9 cellular contexts compared by ENCODE assay signal in the genomic region with DNA sequence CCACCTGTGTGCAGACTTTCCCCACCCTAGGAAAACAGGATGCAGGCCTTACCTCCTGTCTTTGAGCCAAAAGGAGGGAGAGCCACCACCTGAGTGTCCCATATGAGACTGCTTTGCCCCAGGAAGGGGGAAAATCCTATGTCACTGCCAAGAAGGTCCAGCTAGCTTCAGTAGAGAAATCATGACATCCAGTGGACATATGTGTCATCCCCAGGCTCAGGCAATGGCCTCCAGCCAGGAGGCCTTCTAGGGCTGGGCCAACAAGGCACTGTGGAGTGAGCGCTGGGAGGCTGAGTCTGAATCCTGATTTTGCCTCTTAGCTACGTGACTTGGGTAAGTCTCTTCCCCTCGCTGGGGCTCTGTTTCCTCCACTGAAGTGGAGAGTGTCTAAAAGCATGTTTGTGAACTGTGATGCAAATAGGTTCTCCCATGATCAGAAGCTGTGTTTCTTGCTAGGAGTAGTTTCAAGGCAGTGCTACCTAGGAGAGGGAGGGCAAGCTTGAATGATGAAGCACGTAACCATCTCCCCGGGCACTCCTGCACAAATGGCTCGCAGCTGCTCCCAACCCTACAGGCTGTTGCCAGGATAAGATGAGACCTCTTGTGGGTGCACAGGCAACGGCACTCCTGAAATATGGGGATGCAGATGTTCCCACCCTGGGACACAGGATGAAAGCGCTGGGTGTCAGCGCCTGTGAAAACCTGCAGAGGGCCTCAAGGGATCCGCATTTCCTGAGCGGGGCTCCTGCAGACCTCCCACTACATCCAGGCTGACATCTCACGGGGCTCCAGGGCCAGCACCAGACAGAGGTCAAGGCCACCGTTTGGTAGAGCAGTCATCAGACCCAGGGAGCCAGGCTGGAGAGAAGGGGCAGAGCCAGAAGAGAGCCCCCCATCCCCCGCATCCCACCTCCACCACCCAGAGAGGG.
A peak's percentile ranks its signal among the peaks of the same experiment; 100 is the strongest.
DNase-seq lines count a peak whose midpoint lies in the region; ATAC-seq and TF ChIP-seq lines count a peak whose summit lies in the region.
"Had no signal": no experiment of that assay in that cellular context is flagged by ENCODE, and none has a peak within 500 bp of the region (broad histone marks: within the 10 kb centered on the region; RNA-seq: fewer than 3 reads in every experiment).

No MANE protein-coding gene starts in this region.

- H3K27me3 Mint-ChIP-seq in stimulated activated memory B cell treated with anti-CD40 and anti-IgM and Interleukin-4, amounts not matched to agents 10 μg/mL and 1 μg/mL and 100 μg/mL, for 72 hours: no peaks in the 10 kb centered on the region
- H3K27me3 Mint-ChIP-seq in activated CD8-positive, alpha-beta memory T cell treated with anti-CD3 and anti-CD28 coated beads, Interleukin-2, amount 10 ng/mL, durations not matched to agents 7 days and 5 days: no peaks in the 10 kb centered on the region

- H3K27me3 ChIP-seq in HCT116 (ENCODE audit: insufficient read depth, low read length) (no peaks in the 10 kb centered on the region), osteoblast (ENCODE audit: insufficient read depth, low read length) (no peaks in the 10 kb centered on the region)

- H3K36me3 Mint-ChIP-seq in stimulated activated memory B cell treated with anti-CD40 and anti-IgM and Interleukin-4, amounts not matched to agents 10 μg/mL and 1 μg/mL and 100 μg/mL, for 72 hours: peaks cover 46% of the 10 kb centered on the region
- no peaks in the 10 kb centered on the region for H3K36me3 Mint-ChIP-seq in activated CD8-positive, alpha-beta memory T cell treated with anti-CD3 and anti-CD28 coated beads, Interleukin-2, amount 10 ng/mL, durations not matched to agents 7 days and 5 days
- H3K36me3 Mint-ChIP-seq: activated naive CD4-positive, alpha-beta T cell treated with anti-CD3 and anti-CD28 coated beads, Interleukin-2, amount 50 U/mL, for 72 hours had no signal

- H3K27ac ChIP-seq in HCT116 (ENCODE audit: low read depth, low read length) (no peak overlapping the region), RWPE1 (no peak overlapping the region), osteoblast (ENCODE audit: low read depth, low read length) (no peak overlapping the region)

- H3K4me3 ChIP-seq in HCT116 (replicated peaks in 1 of 2; ENCODE audit: low read depth in 1 of 2, low read length in 2 of 2): no peak overlapping the region
- no peak overlapping the region for H3K4me3 ChIP-seq in fibroblast of pulmonary artery (replicated peaks; ENCODE audit: low read depth, low read length)
- no peak overlapping the region for H3K4me3 ChIP-seq in osteoblast (ENCODE audit: insufficient read depth, low read length)

- H3K9me3 ChIP-seq in HCT116 (ENCODE audit: control insufficient read depth in 1 of 2, insufficient read depth in 1 of 2, low read depth in 1 of 2, low read length in 2 of 2): no peaks in the 10 kb centered on the region
- H3K9me3 ChIP-seq in osteoblast (ENCODE audit: low read depth, low read length): no peaks in the 10 kb centered on the region

- TF ChIP-seq POLR2A in HCT116 (IDR thresholded peaks at IDR 0.05; ENCODE audit: borderline replicate concordance, extremely low read depth, insufficient read depth, insufficient read length): no peak

- ATAC-seq in HCT116: peak; percentile 35
- no peak for ATAC-seq in stimulated activated memory B cell treated with anti-CD40 and anti-IgM and Interleukin-4, amounts not matched to agents 10 μg/mL and 1 μg/mL and 100 μg/mL, for 72 hours
- no peak for ATAC-seq in activated CD8-positive, alpha-beta memory T cell treated with anti-CD3 and anti-CD28 coated beads, Interleukin-2, amount 10 ng/mL, durations not matched to agents 7 days and 5 days
- ATAC-seq: activated naive CD4-positive, alpha-beta T cell treated with anti-CD3 and anti-CD28 coated beads, Interleukin-2, amount 50 U/mL, for 72 hours had no signal

- DNase-seq in HCT116 (ENCODE audit: low read depth, low spot score): no peak
- peak; percentile 40 for DNase-seq in RWPE1 (ENCODE audit: low spot score)
- peak; percentile 17 for DNase-seq in fibroblast of pulmonary artery (ENCODE audit: low read depth)
- DNase-seq in osteoblast (ENCODE audit: insufficient read length, low spot score, missing footprints): peak; percentile 86
- no peak for DNase-seq in kidney glomerular epithelial cell (lab: John Stamatoyannopoulos, UW)
- no peak for DNase-seq in stimulated activated CD4-positive, alpha-beta T cell treated with anti-CD3 and anti-CD28 coated beads, Interleukin-2, amount 100 ng/mL, for 24 hours
- DNase-seq in activated CD8-positive, alpha-beta memory T cell treated with anti-CD3 and anti-CD28 coated beads, Interleukin-2, amount 10 ng/mL, durations not matched to agents 7 days and 5 days: no peak

- POLR2A ChIA-PET in HCT116 (lab: Charles Lee) (no interaction called here), RWPE1 (lab: Yijun Ruan, JAX; ENCODE audit: low non-redundant PET) (no interaction called here)

- CTCF ChIA-PET in HCT116 (lab: Charles Lee) (interaction anchor here (1.8 kb wide), 1 partner anchor 216 kb away, joined by 6 read pairs; no protein-coding TSS in a partner anchor), RWPE1 (lab: Yijun Ruan, JAX) (interaction anchor here (0.6 to 0.7 kb wide), 3 partner anchors 9 to 216 kb away, joined by 3 to 4 read pairs (median 3); no protein-coding TSS in a partner anchor)
- CTCF ChIA-PET in activated CD8-positive, alpha-beta memory T cell treated with anti-CD3 and anti-CD28 coated beads, Interleukin-2, amount 10 ng/mL, durations not matched to agents 7 days and 5 days (lab: Charles Lee): no interaction called here

- no peaks in the 10 kb centered on the region for H3K36me3 ChIP-seq in HCT116 (ENCODE audit: control insufficient read depth in 1 of 2, insufficient read depth in 2 of 2, low read length in 2 of 2)
- H3K36me3 ChIP-seq in osteoblast (ENCODE audit: insufficient read depth, low read length): no peaks in the 10 kb centered on the region

- H3K79me2 ChIP-seq in HCT116 (ENCODE audit: insufficient read depth, low read length) (no peaks in the 10 kb centered on the region), osteoblast (ENCODE audit: insufficient read depth, low read length) (no peaks in the 10 kb centered on the region)

- no peak overlapping the region for H2AFZ ChIP-seq in HCT116 (ENCODE audit: low read depth, low read length, poor library complexity, severe bottlenecking)
- no peak overlapping the region for H2AFZ ChIP-seq in osteoblast (ENCODE audit: low read length)

- peaks cover under 1% of the 10 kb centered on the region for H3K4me1 Mint-ChIP-seq in stimulated activated memory B cell treated with anti-CD40 and anti-IgM and Interleukin-4, amounts not matched to agents 10 μg/mL and 1 μg/mL and 100 μg/mL, for 72 hours
- H3K4me1 Mint-ChIP-seq in activated CD8-positive, alpha-beta memory T cell treated with anti-CD3 and anti-CD28 coated beads, Interleukin-2, amount 10 ng/mL, durations not matched to agents 7 days and 5 days: peaks cover 6% of the 10 kb centered on the region

- H3K4me1 ChIP-seq in HCT116 (ENCODE audit: control insufficient read depth in 1 of 2, insufficient read depth in 2 of 2, low read length in 2 of 2) (peaks cover 3 to 4% of the 10 kb centered on the region in 2 experiments; a peak in 2 of 4 replicates), osteoblast (ENCODE audit: insufficient read depth, low read length) (peaks cover 16% of the 10 kb centered on the region)

- no peak overlapping the region for H3K27ac Mint-ChIP-seq in stimulated activated memory B cell treated with anti-CD40 and anti-IgM and Interleukin-4, amounts not matched to agents 10 μg/mL and 1 μg/mL and 100 μg/mL, for 72 hours
- no peak overlapping the region for H3K27ac Mint-ChIP-seq in activated CD8-positive, alpha-beta memory T cell treated with anti-CD3 and anti-CD28 coated beads, Interleukin-2, amount 10 ng/mL, durations not matched to agents 7 days and 5 days
- H3K27ac Mint-ChIP-seq: activated naive CD4-positive, alpha-beta T cell treated with anti-CD3 and anti-CD28 coated beads, Interleukin-2, amount 50 U/mL, for 72 hours had no signal

- no peaks in the 10 kb centered on the region for H3K9me2 ChIP-seq in HCT116 (ENCODE audit: insufficient read depth)

- BruUV-seq in HCT116 (replicated peaks; lab: Mats Ljungman, UMichigan): no TSS peak

- TF ChIP-seq CTCF in HCT116 (IDR thresholded peaks at IDR 0.05 in 2 of 3, conservative IDR thresholded peaks at IDR 0.05 in 1 of 3; ENCODE audit: borderline replicate concordance in 1 of 3, insufficient read depth in 1 of 3, low read depth in 2 of 3, low read length in 2 of 3) (no peak), RWPE1 (conservative IDR thresholded peaks at IDR 0.05; ENCODE audit: low read depth) (no peak), fibroblast of pulmonary artery (IDR thresholded peaks at IDR 0.05; ENCODE audit: low read length, missing control alignments) (no peak), osteoblast (IDR thresholded peaks at IDR 0.05; ENCODE audit: extremely low read depth, low read depth, low read length) (peak; percentile 33)

- no peaks in the 10 kb centered on the region for H4K20me1 ChIP-seq in HCT116 (ENCODE audit: insufficient read depth)
- H4K20me1 ChIP-seq in osteoblast (ENCODE audit: insufficient read depth, low read length): peaks cover 4% of the 10 kb centered on the region

- RAD21 ChIA-PET in HCT116 (lab: Charles Lee; ENCODE audit: low non-redundant PET in 1 of 2, low total read pairs in 2 of 2, uncharacterized antibody in 2 of 2, unreplicated experiment in 2 of 2): no interaction called here

- no peak overlapping the region for H3K4me2 ChIP-seq in HCT116 (ENCODE audit: low read length)
- no peak overlapping the region for H3K4me2 ChIP-seq in osteoblast (ENCODE audit: insufficient read depth, low read length)

- no peak overlapping the region for H3K4me3 Mint-ChIP-seq in stimulated activated memory B cell treated with anti-CD40 and anti-IgM and Interleukin-4, amounts not matched to agents 10 μg/mL and 1 μg/mL and 100 μg/mL, for 72 hours
- H3K4me3 Mint-ChIP-seq in activated CD8-positive, alpha-beta memory T cell treated with anti-CD3 and anti-CD28 coated beads, Interleukin-2, amount 10 ng/mL, durations not matched to agents 7 days and 5 days: no peak overlapping the region

- intact Hi-C loops in HCT116 (cut with micrococcal nuclease): no loop called here

- H3K9ac ChIP-seq in HCT116 (ENCODE audit: low read length): no peak overlapping the region

- TF ChIP-seq RAD21 in HCT116 (IDR thresholded peaks at IDR 0.05; ENCODE audit: low read depth): peak; percentile 56

- H3K9me3 Mint-ChIP-seq in stimulated activated memory B cell treated with anti-CD40 and anti-IgM and Interleukin-4, amounts not matched to agents 10 μg/mL and 1 μg/mL and 100 μg/mL, for 72 hours: no peaks in the 10 kb centered on the region
- H3K9me3 Mint-ChIP-seq in activated CD8-positive, alpha-beta memory T cell treated with anti-CD3 and anti-CD28 coated beads, Interleukin-2, amount 10 ng/mL, durations not matched to agents 7 days and 5 days (ENCODE audit: low read depth): no peaks in the 10 kb centered on the region
- H3K9me3 Mint-ChIP-seq: activated naive CD4-positive, alpha-beta T cell treated with anti-CD3 and anti-CD28 coated beads, Interleukin-2, amount 50 U/mL, for 72 hours had no signal

TF ChIP-seq in HCT116, 20 proteins besides CTCF, POLR2A, EP300 and RAD21 (continues in another document):
- TF ChIP-seq SP1 (IDR thresholded peaks at IDR 0.05; ENCODE audit: low read depth) (no peak), POLR2AphosphoS5 (IDR thresholded peaks at IDR 0.05; ENCODE audit: low read depth, low read length) (no peak), ZNF274 (IDR thresholded peaks at IDR 0.05; ENCODE audit: low read depth, low read length) (no peak), JUND (IDR thresholded peaks at IDR 0.05) (no peak)

Comparison
In these comparisons a context has a peak if more than half of its experiments do, and no peak if none do; other contexts are left out.
1. DNase-seq: peak in RWPE1 (single experiment), fibroblast of pulmonary artery (single experiment) and osteoblast (single experiment); none in HCT116 (single experiment), kidney glomerular epithelial cell (single experiment), stimulated activated CD4-positive, alpha-beta T cell treated with anti-CD3 and anti-CD28 coated beads, Interleukin-2, amount 100 ng/mL, for 24 hours (0 of 2) and activated CD8-positive, alpha-beta memory T cell treated with anti-CD3 and anti-CD28 coated beads, Interleukin-2, amount 10 ng/mL, durations not matched to agents 7 days and 5 days (single experiment).